23 cellular contexts compared by ENCODE assay signal in genomic region chr15:76123031-76123430, GRCh38.
A peak's percentile ranks its signal among the peaks of the same experiment; 100 is the strongest.
DNase-seq lines count a peak whose midpoint lies in the region; ATAC-seq, FAIRE-seq and TF ChIP-seq lines count a peak whose summit lies in the region.
"Had no signal": no experiment of that assay in that cellular context is flagged by ENCODE, and none has a peak within 500 bp of the region (broad histone marks: within the 10 kb centered on the region; RNA-seq: fewer than 3 reads in every experiment).

No MANE protein-coding gene starts in this region.

- no peaks in the 10 kb centered on the region for H3K9me3 Mint-ChIP-seq in stimulated activated memory B cell treated with anti-CD40 and anti-IgM and Interleukin-4, amounts not matched to agents 10 μg/mL and 1 μg/mL and 100 μg/mL, for 72 hours
- H3K9me3 Mint-ChIP-seq in activated naive CD4-positive, alpha-beta T cell treated with anti-CD3 and anti-CD28 coated beads for 36 hours, result no peaks in the 10 kb centered on the region
- H3K9me3 Mint-ChIP-seq: CD8-positive, alpha-beta memory T cell had no signal

- peak; percentile 29 for FAIRE-seq in keratinocyte (lab: Jason Lieb, UNC)
- FAIRE-seq: A204.1, G401.6, GM12891, GM19239 had no signal

- peaks cover 60% of the 10 kb centered on the region for H3K4me1 ChIP-seq in body of pancreas
- no peaks in the 10 kb centered on the region for H3K4me1 ChIP-seq in keratinocyte (ENCODE audit: control insufficient read depth, extremely low read depth, insufficient read depth, low read length)
- H3K4me1 ChIP-seq: BE2C, BLaER1 had no signal

- ATAC-seq in body of pancreas, result peak; percentile 55
- peak; percentile 8 for ATAC-seq in stimulated activated memory B cell treated with anti-CD40 and anti-IgM and Interleukin-4, amounts not matched to agents 10 μg/mL and 1 μg/mL and 100 μg/mL, for 72 hours

- dilution Hi-C loops in keratinocyte (cut with MboI; ENCODE audit: extremely low pct_ligation_motif_present, low sequenced_read_pairs), result no loop called here

- TF ChIP-seq CTCF in body of pancreas (IDR thresholded peaks at IDR 0.05), result no peak
- TF ChIP-seq CTCF in keratinocyte (optimal IDR thresholded peaks at IDR 0.05 in 1 of 3, IDR thresholded peaks at IDR 0.05 in 1 of 3, conservative IDR thresholded peaks at IDR 0.05 in 1 of 3; ENCODE audit: extremely low read depth in 1 of 3, insufficient read depth in 2 of 3, low read length in 3 of 3), result no peak

- H3K36me3 Mint-ChIP-seq in stimulated activated memory B cell treated with anti-CD40 and anti-IgM and Interleukin-4, amounts not matched to agents 10 μg/mL and 1 μg/mL and 100 μg/mL, for 72 hours, result no peaks in the 10 kb centered on the region
- H3K36me3 Mint-ChIP-seq in activated naive CD4-positive, alpha-beta T cell treated with anti-CD3 and anti-CD28 coated beads for 36 hours (ENCODE audit: low read depth), result no peaks in the 10 kb centered on the region
- H3K36me3 Mint-ChIP-seq: CD14-positive monocyte; CD4-positive, alpha-beta memory T cell; CD4-positive, CD25-positive, alpha-beta regulatory T cell had no signal

- peaks cover 44% of the 10 kb centered on the region for H3K27me3 Mint-ChIP-seq in stimulated activated memory B cell treated with anti-CD40 and anti-IgM and Interleukin-4, amounts not matched to agents 10 μg/mL and 1 μg/mL and 100 μg/mL, for 72 hours
- peaks cover 9% of the 10 kb centered on the region for H3K27me3 Mint-ChIP-seq in activated naive CD4-positive, alpha-beta T cell treated with anti-CD3 and anti-CD28 coated beads for 36 hours (ENCODE audit: low read depth)

- H3K9me3 ChIP-seq in body of pancreas (no peaks in the 10 kb centered on the region), keratinocyte (ENCODE audit: control insufficient read depth, low read depth, low read length) (no peaks in the 10 kb centered on the region)
- H3K9me3 ChIP-seq: BE2C had no signal

- H3K4me2 ChIP-seq in keratinocyte (ENCODE audit: control insufficient read depth, extremely low read depth, insufficient read depth, low read depth, low read length), result no peak overlapping the region
- H3K4me2 ChIP-seq: BLaER1 had no signal

- CTCF ChIA-PET in activated naive CD4-positive, alpha-beta T cell treated with anti-CD3 and anti-CD28 coated beads for 36 hours (lab: Charles Lee), result interaction anchor here (2.5 kb wide), 1 partner anchor 16 kb away, joined by 12 read pairs; no protein-coding TSS in a partner anchor

- H3K9me1 ChIP-seq in keratinocyte (ENCODE audit: control insufficient read depth, extremely low read depth, insufficient read depth, low read length), result no peaks in the 10 kb centered on the region

- H3K9ac ChIP-seq in keratinocyte (ENCODE audit: control insufficient read depth, extremely low read depth, insufficient read depth, low read length), result no peak overlapping the region
- H3K9ac ChIP-seq: BLaER1 had no signal

- H4K20me1 ChIP-seq in keratinocyte (ENCODE audit: control insufficient read depth, extremely low read depth, insufficient read depth, low read length), result no peaks in the 10 kb centered on the region
- H4K20me1 ChIP-seq: BLaER1 had no signal

- intact Hi-C loops in body of pancreas (cut with DNase I), result no loop called here
- intact Hi-C loops in activated naive CD4-positive, alpha-beta T cell treated with anti-CD3 and anti-CD28 coated beads for 36 hours (cut with micrococcal nuclease), result no loop called here

- TF ChIP-seq POLR2A in body of pancreas (IDR thresholded peaks at IDR 0.05), result no peak

- DNase-seq in body of pancreas, result peak in 2 of 4 donors; percentile 52 to 62
- no peak for DNase-seq in keratinocyte (ENCODE audit: low read depth, low spot score)
- DNase-seq in activated naive CD4-positive, alpha-beta T cell treated with anti-CD3 and anti-CD28 coated beads for 36 hours, result no peak
- DNase-seq in DMS153 treated with DMSO at 0.1 percent for 48 hours (lab: John Stamatoyannopoulos, UW; ENCODE audit: unreplicated experiment), result no peak
- DNase-seq: 8988T; ACHN; BE2C; C1 segment of cervical spinal cord; CD4-positive, alpha-beta memory T cell; CD4-positive, CD25-positive, alpha-beta regulatory T cell; CD8-positive, alpha-beta memory T cell; COR-L47; DMS 273 treated with DMSO at 0.1 percent for 48 hours; DMS153; DMS79 treated with DMSO at 0.1 percent for 48 hours; GF-D8 had no signal

- no peak overlapping the region for H2AFZ ChIP-seq in keratinocyte (ENCODE audit: control insufficient read depth, low read length)

- H3K79me2 ChIP-seq in keratinocyte (ENCODE audit: control insufficient read depth, insufficient read depth, low read length), result no peaks in the 10 kb centered on the region

- H3K36me3 ChIP-seq in body of pancreas (replicated peaks in 1 of 2; ENCODE audit: insufficient read depth in 1 of 2, low read depth in 2 of 2), result no peaks in the 10 kb centered on the region
- H3K36me3 ChIP-seq in keratinocyte (ENCODE audit: control insufficient read depth in 2 of 2, extremely low read depth in 1 of 2, insufficient read depth in 2 of 2, low read length in 2 of 2), result no peaks in the 10 kb centered on the region
- H3K36me3 ChIP-seq: BE2C, BLaER1 had no signal

- H3K27ac Mint-ChIP-seq in stimulated activated memory B cell treated with anti-CD40 and anti-IgM and Interleukin-4, amounts not matched to agents 10 μg/mL and 1 μg/mL and 100 μg/mL, for 72 hours, result no peak overlapping the region
- no peak overlapping the region for H3K27ac Mint-ChIP-seq in activated naive CD4-positive, alpha-beta T cell treated with anti-CD3 and anti-CD28 coated beads for 36 hours
- H3K27ac Mint-ChIP-seq: CD14-positive monocyte; CD4-positive, alpha-beta memory T cell; CD4-positive, CD25-positive, alpha-beta regulatory T cell; CD8-positive, alpha-beta memory T cell had no signal

- H3K4me3 ChIP-seq in body of pancreas (no peak overlapping the region), keratinocyte (ENCODE audit: control insufficient read depth in 2 of 3, extremely low read depth in 1 of 3, insufficient read depth in 2 of 3, low read depth in 1 of 3, low read length in 3 of 3) (no peak overlapping the region)
- H3K4me3 ChIP-seq: BLaER1 had no signal

- H3K4me1 Mint-ChIP-seq in stimulated activated memory B cell treated with anti-CD40 and anti-IgM and Interleukin-4, amounts not matched to agents 10 μg/mL and 1 μg/mL and 100 μg/mL, for 72 hours, result no peaks in the 10 kb centered on the region
- no peaks in the 10 kb centered on the region for H3K4me1 Mint-ChIP-seq in activated naive CD4-positive, alpha-beta T cell treated with anti-CD3 and anti-CD28 coated beads for 36 hours (ENCODE audit: low read depth)
- H3K4me1 Mint-ChIP-seq: CD4-positive, alpha-beta memory T cell; CD4-positive, CD25-positive, alpha-beta regulatory T cell; CD8-positive, alpha-beta memory T cell had no signal

- H3K27me3 ChIP-seq in body of pancreas (no peaks in the 10 kb centered on the region), keratinocyte (ENCODE audit: control insufficient read depth, extremely low read depth, insufficient read depth, low read length) (no peaks in the 10 kb centered on the region)
- H3K27me3 ChIP-seq: BLaER1 had no signal

- H3K27ac ChIP-seq in body of pancreas (peak overlapping the region; percentile 17 to 84 (median 70)), keratinocyte (ENCODE audit: control insufficient read depth, insufficient read depth, low read length) (no peak overlapping the region)
- H3K27ac ChIP-seq: BLaER1 had no signal

- H3K4me3 Mint-ChIP-seq in stimulated activated memory B cell treated with anti-CD40 and anti-IgM and Interleukin-4, amounts not matched to agents 10 μg/mL and 1 μg/mL and 100 μg/mL, for 72 hours, result no peak overlapping the region
- H3K4me3 Mint-ChIP-seq in activated naive CD4-positive, alpha-beta T cell treated with anti-CD3 and anti-CD28 coated beads for 36 hours, result no peak overlapping the region
- H3K4me3 Mint-ChIP-seq: CD14-positive monocyte; CD4-positive, alpha-beta memory T cell; CD4-positive, CD25-positive, alpha-beta regulatory T cell; CD8-positive, alpha-beta memory T cell had no signal
